Comparison of ENCODE assay signal across 21 cellular contexts in the genomic region with DNA sequence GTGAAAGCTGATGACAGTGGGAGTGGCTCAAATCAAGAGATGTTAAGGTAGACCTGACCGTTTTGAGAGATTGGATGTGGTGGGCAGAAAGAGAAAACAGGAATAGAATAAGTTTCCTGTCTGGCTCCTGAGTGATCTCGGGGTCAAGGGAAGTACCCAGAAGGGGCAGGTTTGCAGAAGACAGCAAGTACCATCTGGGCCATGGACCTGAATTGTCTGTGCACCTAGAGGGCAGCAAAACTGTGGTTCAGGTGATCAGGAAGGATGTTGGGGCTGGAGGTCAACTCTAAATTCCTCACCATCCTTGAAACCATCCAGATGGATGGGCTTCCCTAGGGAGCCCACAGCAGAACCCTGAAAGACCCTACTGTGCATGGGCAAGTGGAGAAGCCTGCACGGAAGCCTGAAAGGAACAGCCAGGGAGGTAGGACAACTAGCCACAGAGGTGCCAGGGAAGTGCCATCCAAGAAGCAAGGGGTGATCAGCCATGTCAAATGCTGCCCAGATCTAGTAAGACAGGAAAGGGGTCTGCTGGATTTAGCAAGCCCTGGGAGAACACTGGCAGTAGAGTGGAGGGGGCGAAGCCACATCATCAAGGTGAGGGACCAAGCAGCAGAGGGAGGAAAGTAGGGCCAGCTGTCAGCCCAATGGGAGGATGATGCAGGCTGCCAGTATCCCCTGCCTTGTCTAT. TPM values are rescaled to one million over a fixed set of nuclear protein-coding genes. Genes with fewer than 3 reads are reported as not detected.
DNase-seq lines count a peak whose midpoint lies in the region; ATAC-seq and TF ChIP-seq lines count a peak whose summit lies in the region.
"Had no signal": no experiment of that assay in that cellular context is flagged by ENCODE, and none has a peak within 500 bp of the region (broad histone marks: within the 10 kb centered on the region; RNA-seq: fewer than 3 reads in every experiment).

No MANE protein-coding gene starts in this region.

- H3K23me2 ChIP-seq in H9 (ENCODE audit: insufficient read length, low read depth, low read length, poor library complexity, severe bottlenecking) = no peaks in the 10 kb centered on the region

- no peaks in the 10 kb centered on the region for H3K79me2 ChIP-seq in H9 (ENCODE audit: insufficient read depth, low read length)

- H2BK15ac ChIP-seq in H9 (ENCODE audit: low read depth, low read length) = no peak overlapping the region

- no peak overlapping the region for H4K5ac ChIP-seq in H9 (ENCODE audit: insufficient read length, low read depth, low read length)

- H2AK5ac ChIP-seq in H9 (ENCODE audit: insufficient read length, low read length) = no peak overlapping the region

- no peak overlapping the region for H3K23ac ChIP-seq in H9 (ENCODE audit: insufficient read length, low read depth, low read length)

- H3K4me1 ChIP-seq in H9 (ENCODE audit: insufficient read depth, low read length) (no peaks in the 10 kb centered on the region), esophagus muscularis mucosa (peaks cover 8 to 36% (median 12%) of the 10 kb centered on the region in 4 donors), suprapubic skin (peaks cover 28% of the 10 kb centered on the region)
- H3K4me1 ChIP-seq: A549 had no signal

- H3K4me1 Mint-ChIP-seq in H9 = peaks cover 5% of the 10 kb centered on the region in 2 experiments

- H3K56ac ChIP-seq in H9 (ENCODE audit: insufficient read length, low read depth, low read length) = no peak overlapping the region

- H3K27ac Mint-ChIP-seq in H9 = no peak overlapping the region

- H3K79me1 ChIP-seq in H9 (ENCODE audit: insufficient read depth, low read depth, low read length, poor library complexity, severe bottlenecking) = no peaks in the 10 kb centered on the region

- no peak overlapping the region for H3T11ph ChIP-seq in H9 (ENCODE audit: low read length)

- TF ChIP-seq CTCF in H9 (conservative IDR thresholded peaks at IDR 0.05) (no peak), esophagus muscularis mucosa (IDR thresholded peaks at IDR 0.05) (no peak), suprapubic skin (IDR thresholded peaks at IDR 0.05) (no peak)

- H4K20me1 ChIP-seq in H9 (ENCODE audit: control insufficient read depth, insufficient read depth, insufficient read length) = no peaks in the 10 kb centered on the region

- H3K4me3 ChIP-seq in esophagus muscularis mucosa (no peak overlapping the region), suprapubic skin (no peak overlapping the region)
- H3K4me3 ChIP-seq: A549, K562 had no signal

- intact Hi-C loops in esophagus muscularis mucosa (cut with DNase I) (no loop called here), posterior vena cava (cut with DNase I) (no loop called here)

- H3K14ac ChIP-seq in H9 (ENCODE audit: insufficient read depth, low read length) = no peak overlapping the region

- no peak overlapping the region for H2BK20ac ChIP-seq in H9 (ENCODE audit: low read depth, low read length, poor library complexity, severe bottlenecking)

- peaks cover 1 to 34% (median 28%) of the 10 kb centered on the region in 3 experiments; a peak in 4 of 7 replicates for H3K36me3 Mint-ChIP-seq in H9 (ENCODE audit: insufficient read depth in 1 of 3, low read depth in 3 of 3)

- TF ChIP-seq POLR2A in esophagus muscularis mucosa (IDR thresholded peaks at IDR 0.05; ENCODE audit: low read depth) = no peak
- TF ChIP-seq POLR2A in suprapubic skin (IDR thresholded peaks at IDR 0.05) = no peak

- H3K27me3 ChIP-seq in H9 (ENCODE audit: insufficient read depth, low read length) = no peaks in the 10 kb centered on the region
- H3K27me3 ChIP-seq in esophagus muscularis mucosa = no peaks in the 10 kb centered on the region
- no peaks in the 10 kb centered on the region for H3K27me3 ChIP-seq in suprapubic skin

- no peak overlapping the region for H3K18ac ChIP-seq in H9 (ENCODE audit: insufficient read length, low read depth, low read length)

- no peak overlapping the region for H3K9ac ChIP-seq in H9 (ENCODE audit: extremely low read depth, insufficient read length, low read length)

- no peak overlapping the region for H2BK12ac ChIP-seq in H9 (ENCODE audit: insufficient read length, low read depth, low read length)

- no peak for TF ChIP-seq EP300 in esophagus muscularis mucosa (IDR thresholded peaks at IDR 0.05)
- TF ChIP-seq EP300 in suprapubic skin (IDR thresholded peaks at IDR 0.05) = no peak

- no peak overlapping the region for H4K91ac ChIP-seq in H9 (ENCODE audit: insufficient read length, low read depth, low read length)

- WGBS in H9 (ENCODE audit: extremely low coverage, insufficient read length, low lambda C conversion rate) = no CpG with 5 or more reads among the region's 4 CpGs
- WGBS in esophagus muscularis mucosa = 77% methylated on average over 4 of the region's 4 CpGs
- 88% methylated on average over 4 of the region's 4 CpGs for whole genome bisulfite sequencing in suprapubic skin

- H3K27ac ChIP-seq in H9 (ENCODE audit: insufficient read length, low read depth, low read length) (no peak overlapping the region), esophagus muscularis mucosa (replicated peaks in 1 of 4) (peak overlapping the region in 1 of 4 donors; percentile 13), suprapubic skin (no peak overlapping the region)
- H3K27ac ChIP-seq: A549, WERI-Rb-1 had no signal

- no peak overlapping the region for H3K4me2 ChIP-seq in H9 (ENCODE audit: insufficient read depth, insufficient read length, low read length)
- H3K4me2 ChIP-seq: A549 had no signal

- H3K27me3 Mint-ChIP-seq in H9 (ENCODE audit: low read depth) = peaks cover 9% of the 10 kb centered on the region; the same call in 1 of the 2 replicates
- H3K27me3 Mint-ChIP-seq: naive thymus-derived CD8-positive, alpha-beta T cell had no signal

- H2AFZ ChIP-seq in H9 (ENCODE audit: low read length) = no peak overlapping the region

- peaks cover 24 to 83% (median 71%) of the 10 kb centered on the region in 4 donors for H3K36me3 ChIP-seq in esophagus muscularis mucosa
- peaks cover 75% of the 10 kb centered on the region for H3K36me3 ChIP-seq in suprapubic skin

- DNase-seq in activated CD8-positive, alpha-beta memory T cell treated with anti-CD3 and anti-CD28 coated beads for 24 hours = peak; percentile 52
- DNase-seq in activated CD8-positive, alpha-beta memory T cell treated with anti-CD3 and anti-CD28 coated beads, Interleukin-2, amount 50 U/mL, for 4 hours = no peak
- peak; percentile 15 for DNase-seq in H9
- DNase-seq in esophagus muscularis mucosa (ENCODE audit: extremely low spot score) = peak; percentile 66
- DNase-seq in suprapubic skin (ENCODE audit: low spot score in 2 of 2) = peak; percentile 28 to 43
- DNase-seq in posterior vena cava (ENCODE audit: low spot score) = no peak
- DNase-seq in putamen (ENCODE audit: low spot score) = no peak
- DNase-seq: activated effector memory CD4-positive, alpha-beta T cell treated with anti-CD3 and anti-CD28 coated beads, Interleukin-2, amount 50 U/mL, for 16 hours; amygdala; Calu3; left cardiac atrium; naive thymus-derived CD8-positive, alpha-beta T cell; NCI-H146; NCI-H2171 treated with DMSO at 0.1 percent for 48 hours; NCI-H526; WERI-Rb-1 had no signal

- H2BK120ac ChIP-seq in H9 (ENCODE audit: low read depth, low read length, poor library complexity, severe bottlenecking) = no peak overlapping the region

- no peak overlapping the region for H2BK5ac ChIP-seq in H9 (ENCODE audit: insufficient read length, low read length)

- H3K9me3 Mint-ChIP-seq in H9 = no peaks in the 10 kb centered on the region
- H3K9me3 Mint-ChIP-seq: naive thymus-derived CD8-positive, alpha-beta T cell had no signal

- H3K9me3 ChIP-seq in H9 (ENCODE audit: control insufficient read depth, low read depth, low read length) (no peaks in the 10 kb centered on the region), esophagus muscularis mucosa (no peaks in the 10 kb centered on the region), suprapubic skin (no peaks in the 10 kb centered on the region)
- H3K9me3 ChIP-seq: A549 had no signal

- H3K4me3 Mint-ChIP-seq in H9 = no peak overlapping the region
- H3K4me3 Mint-ChIP-seq: naive thymus-derived CD8-positive, alpha-beta T cell had no signal

- no peak overlapping the region for H3K4ac ChIP-seq in H9 (ENCODE audit: low read depth, low read length)

- no peak overlapping the region for H4K8ac ChIP-seq in H9 (replicated peaks; ENCODE audit: insufficient read length, low read depth, low read length)

- ATAC-seq in GM19324 (IDR thresholded peaks at IDR 0.05; ENCODE audit: low FRiP score, unreplicated experiment) = no peak
- ATAC-seq: A549; K562; left cardiac atrium; naive thymus-derived CD8-positive, alpha-beta T cell; sciatic nerve had no signal

RNA-seq across cellular contexts. Expression of gene TEX261, which starts 8.0 kb away (rescaled TPM):
- 19.2 and 23.9 TPM in 2 replicates for total RNA-seq in H9 (2021)
- total RNA-seq in esophagus muscularis mucosa = 10 to 100 TPM; 21.6 to 37.7 (median 33.3) TPM
- total RNA-seq in suprapubic skin = 10 to 100 TPM; 19.7 to 31.0 (median 26.8) TPM
- total RNA-seq in posterior vena cava = 10 to 100 TPM; 44.3 to 50.4 TPM

RNA-seq across cellular contexts. Expression of gene ANKRD53, which starts 8.2 kb away (rescaled TPM):
- 0.28 and 0.88 TPM in 2 replicates for total RNA-seq in H9 (2021)
- 1 to 10 TPM in 1 of 4 donors, under 1 TPM in 3; under 0.01 to 3.2 (median 0.82) TPM for total RNA-seq in esophagus muscularis mucosa
- total RNA-seq in suprapubic skin = 1 to 10 TPM in 2 of 4 donors, not detected in 2; 2.9 to 5.5 TPM
- 1 to 10 TPM; 1.4 to 2.3 TPM for total RNA-seq in posterior vena cava
- total RNA-seq: Calu3; T-helper 2 cell treated with Interferon-gamma antibody and Interleukin-4, amounts not matched to agents 100 ng/mL and 5 ng/mL, for 36 hours had no signal

RNA-seq across cellular contexts. Expression of gene ATP6V1B1, which starts 50.9 kb away (rescaled TPM):
- total RNA-seq in H9 (2021) (not detected in 2 replicates), esophagus muscularis mucosa (1 to 10 TPM in 1 of 4 donors, under 1 TPM in 1, not detected in 2; 0.83 to 1.6 TPM), suprapubic skin (10 to 100 TPM; 22.7 to 66.9 (median 39.5) TPM), posterior vena cava (1 to 10 TPM in 1 of 2 donors, under 1 TPM in 1; 0.48 to 1.4 TPM)
- total RNA-seq: Calu3; K562; naive thymus-derived CD8-positive, alpha-beta T cell; T-helper 2 cell treated with Interferon-gamma antibody and Interleukin-4, amounts not matched to agents 100 ng/mL and 5 ng/mL, for 36 hours had no signal

Comparison
In these comparisons a context has a peak if more than half of its experiments do, and no peak if none do; other contexts are left out.
1. DNase-seq: peak in activated CD8-positive, alpha-beta memory T cell treated with anti-CD3 and anti-CD28 coated beads for 24 hours (single experiment), H9 (single experiment), esophagus muscularis mucosa (single experiment) and suprapubic skin (2 of 2); none in activated CD8-positive, alpha-beta memory T cell treated with anti-CD3 and anti-CD28 coated beads, Interleukin-2, amount 50 U/mL, for 4 hours (single experiment), posterior vena cava (single experiment) and putamen (single experiment).
2. RNA of gene ATP6V1B1, which starts 50.9 kb away (total RNA-seq): 22.7 to 66.9 TPM in suprapubic skin; 0.48 to 1.4 TPM in posterior vena cava, 0.83 to 1.6 TPM in esophagus muscularis mucosa and not detected in H9; every median in the first group is over 4 times any median in the second.